ENCODE assay signal across 1 cellular context in the genomic region with DNA sequence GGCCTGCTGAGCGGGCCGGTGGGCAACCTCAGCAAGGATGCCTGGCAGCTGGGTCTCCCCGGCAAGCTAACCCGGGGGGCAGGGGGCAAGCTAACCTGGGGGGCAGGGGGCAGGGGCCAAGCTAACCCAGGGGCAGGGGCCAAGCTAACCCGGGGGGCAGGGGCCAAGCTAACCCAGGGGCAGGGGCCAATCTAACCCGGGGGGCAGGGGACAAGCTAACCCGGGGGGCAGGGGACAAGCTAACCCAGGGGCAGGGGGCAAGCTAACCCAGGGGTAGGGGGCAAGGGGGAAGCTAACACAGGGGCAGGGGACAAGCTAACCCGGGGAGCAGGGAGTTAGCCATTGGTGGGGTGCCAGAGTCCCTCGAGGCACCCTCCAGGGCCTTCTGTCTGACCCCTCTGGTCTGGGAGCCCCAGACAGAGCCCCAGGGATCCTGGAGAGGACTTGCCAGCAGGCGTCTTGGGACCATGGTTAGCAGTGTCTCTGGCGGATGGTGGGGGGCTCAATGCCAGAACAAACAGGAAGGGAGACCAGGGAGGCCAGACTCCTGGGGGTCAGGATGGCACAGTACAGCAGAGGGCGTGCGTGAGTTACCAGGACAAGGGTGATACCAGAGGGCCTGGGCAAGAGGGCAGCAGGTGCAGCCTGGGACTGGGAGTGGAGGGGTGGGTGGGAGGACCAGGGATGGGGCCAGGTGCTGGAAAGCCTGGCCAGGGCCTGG.
TF ChIP-seq lines count a peak whose summit lies in the region.

No MANE protein-coding gene starts in this region.

TF ChIP-seq in H1, 55 proteins besides CTCF, POLR2A, EP300 and RAD21:
- no peak for TF ChIP-seq RBBP5 (IDR thresholded peaks at IDR 0.05; ENCODE audit: borderline replicate concordance, low read depth, low read length)
- TF ChIP-seq SIRT6 (IDR thresholded peaks at IDR 0.05; ENCODE audit: low read length) = no peak
- TF ChIP-seq FOSL1 (IDR thresholded peaks at IDR 0.05; ENCODE audit: insufficient read depth, low read depth, low read length) = no peak
- no peak for TF ChIP-seq EGR1 (IDR thresholded peaks at IDR 0.05; ENCODE audit: borderline replicate concordance, low read depth, low read length)
- no peak for TF ChIP-seq CBX8 (IDR thresholded peaks at IDR 0.05; ENCODE audit: borderline replicate concordance, low read depth, low read length)
- TF ChIP-seq POU5F1 (IDR thresholded peaks at IDR 0.05; ENCODE audit: low read depth, low read length) = no peak
- no peak for TF ChIP-seq KDM1A (IDR thresholded peaks at IDR 0.05; ENCODE audit: borderline replicate concordance, low read length)
- TF ChIP-seq, protein P1, sequence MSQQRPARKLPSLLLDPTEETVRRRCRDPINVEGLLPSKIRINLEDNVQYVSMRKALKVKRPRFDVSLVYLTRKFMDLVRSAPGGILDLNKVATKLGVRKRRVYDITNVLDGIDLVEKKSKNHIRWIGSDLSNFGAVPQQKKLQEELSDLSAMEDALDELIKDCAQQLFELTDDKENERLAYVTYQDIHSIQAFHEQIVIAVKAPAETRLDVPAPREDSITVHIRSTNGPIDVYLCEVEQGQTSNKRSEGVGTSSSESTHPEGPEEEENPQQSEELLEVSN (IDR thresholded peaks at IDR 0.05) = no peak
- no peak for TF ChIP-seq TCF12 (IDR thresholded peaks at IDR 0.05; ENCODE audit: low read depth, low read length)
